23 cellular contexts compared by ENCODE assay signal in genomic region chr12:15188136-15188535, GRCh38. TPM values are rescaled to one million over a fixed set of nuclear protein-coding genes. Genes with fewer than 3 reads are reported as not detected.
"Had no signal": no experiment of that assay in that cellular context is flagged by ENCODE, and none has a peak within 500 bp of the region (broad histone marks: within the 10 kb centered on the region; RNA-seq: fewer than 3 reads in every experiment).

No MANE protein-coding gene starts in this region.

- H3K27ac ChIP-seq: brain microvascular endothelial cell had no signal

- DNase-seq: activated B cell treated with CpG ODN at 0.5 μM for 24 hours; activated CD4-positive, alpha-beta memory T cell treated with anti-CD3 and anti-CD28 coated beads for 36 hours; activated CD4-positive, alpha-beta T cell treated with anti-CD3 and anti-CD28 coated beads for 1 hour; activated CD4-positive, alpha-beta T cell treated with anti-CD3 and anti-CD28 coated beads, Interleukin-2, amount 10 ng/mL, durations not matched to agents 7 days and 5 days; activated CD8-positive, alpha-beta memory T cell treated with anti-CD3 and anti-CD28 coated beads for 24 hours; activated gamma-delta T cell; activated naive CD4-positive, alpha-beta T cell treated with anti-CD3 and anti-CD28 coated beads for 36 hours; activated T-cell treated with anti-CD3 and anti-CD28 coated beads, Interleukin-2, amount 50 U/mL, for 4 hours; amygdala; brain microvascular endothelial cell; KG1; NCI-H1048; NCI-H146; NCI-H187 treated with DMSO at 0.1 percent for 48 hours; NCI-H2081 treated with DMSO at 0.1 percent for 48 hours; NCI-H446; NCI-H524; PC-3; SHP77 treated with DMSO at 0.1 percent for 48 hours; T-helper 17 cell; T-helper 9 cell had no signal

- H3K36me3 ChIP-seq: brain microvascular endothelial cell had no signal

- H3K27me3 ChIP-seq: brain microvascular endothelial cell had no signal

RNA-seq across cellular contexts. Expression of gene RERG, which starts 33.1 kb away (rescaled TPM):
- total RNA-seq: activated B cell treated with CpG ODN at 0.5 μM for 24 hours; activated CD4-positive, alpha-beta memory T cell treated with anti-CD3 and anti-CD28 coated beads for 36 hours; activated naive CD4-positive, alpha-beta T cell treated with anti-CD3 and anti-CD28 coated beads for 36 hours; activated T-helper 17 cell treated with anti-CD3 and anti-CD28 coated beads, Interleukin-2, amount 50 U/mL, for 72 hours; M059J; PC-3; T-helper 17 cell had no signal
